1 cellular context compared by ENCODE assay signal in the genomic region with DNA sequence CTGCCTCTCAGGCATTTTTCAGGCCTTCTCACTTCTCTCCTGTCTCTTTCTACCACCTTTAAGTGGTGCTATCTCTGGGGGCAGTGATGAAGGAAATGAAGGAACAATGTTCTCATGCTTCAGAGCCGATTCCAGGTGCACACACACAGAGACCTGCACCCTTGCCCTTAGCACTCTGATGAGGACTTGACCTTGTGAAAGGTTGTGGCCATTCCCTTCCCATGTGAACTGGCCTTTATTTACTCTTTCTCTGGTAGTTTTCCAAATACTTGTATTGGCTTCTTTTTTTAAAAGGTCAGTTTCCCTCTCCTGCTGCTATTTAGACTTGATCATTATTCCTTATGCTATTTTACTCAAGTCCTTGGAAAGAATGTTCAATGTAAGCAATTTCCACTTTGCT.
A peak's percentile ranks its signal among the peaks of the same experiment; 100 is the strongest.
TF ChIP-seq lines count a peak whose summit lies in the region.

No MANE protein-coding gene starts in this region.

TF ChIP-seq in HepG2, 621 proteins besides CTCF, POLR2A, EP300 and RAD21 (continued from another document and continues in another):
- TF ChIP-seq ZNF468 (CRISPR knock-in tag; IDR thresholded peaks at IDR 0.05) (no peak), ZNF576 (CRISPR knock-in tag; IDR thresholded peaks at IDR 0.05) (no peak), NPAS2 (CRISPR knock-in tag; IDR thresholded peaks at IDR 0.05; ENCODE audit: borderline replicate concordance) (no peak), NR2F6 (IDR thresholded peaks at IDR 0.05) (no peak), NR2F6 (CRISPR knock-in tag; IDR thresholded peaks at IDR 0.05) (peak; percentile 57; the same call in 1 of the 2 replicates), ZNF644 (CRISPR knock-in tag; IDR thresholded peaks at IDR 0.05; ENCODE audit: low read depth) (peak; percentile 61; the same call in 1 of the 2 replicates), HDAC6 (IDR thresholded peaks at IDR 0.05; ENCODE audit: low read depth, low read length) (no peak), ELF3 (CRISPR knock-in tag; IDR thresholded peaks at IDR 0.05) (peak; percentile 47; the same call in 1 of the 2 replicates), THYN1 (CRISPR knock-in tag; IDR thresholded peaks at IDR 0.05; ENCODE audit: borderline replicate concordance, low read depth) (no peak), HOXA3 (CRISPR knock-in tag; IDR thresholded peaks at IDR 0.05) (0 out of 2 replicates have a peak, but pooled peaks have one; percentile 21), GTF3A (CRISPR knock-in tag; conservative IDR thresholded peaks at IDR 0.05) (no peak), ZNF792 (CRISPR knock-in tag; IDR thresholded peaks at IDR 0.05) (no peak), ZNF18 (CRISPR knock-in tag; IDR thresholded peaks at IDR 0.05; ENCODE audit: insufficient replicate concordance) (no peak), EHMT2 (IDR thresholded peaks at IDR 0.05; ENCODE audit: borderline replicate concordance, low read depth, low read length) (no peak), RORA (CRISPR knock-in tag; IDR thresholded peaks at IDR 0.05) (no peak), AHR (CRISPR knock-in tag; IDR thresholded peaks at IDR 0.05) (no peak), ZNF616 (CRISPR knock-in tag; IDR thresholded peaks at IDR 0.05; ENCODE audit: low read depth) (no peak), ZNF878 (CRISPR knock-in tag; IDR thresholded peaks at IDR 0.05) (no peak; the same call in 1 of the 2 replicates), DMTF1 (CRISPR knock-in tag; IDR thresholded peaks at IDR 0.05) (no peak), KDM5A (IDR thresholded peaks at IDR 0.05; ENCODE audit: borderline replicate concordance, low read length) (no peak), ELK4 (CRISPR knock-in tag; IDR thresholded peaks at IDR 0.05; ENCODE audit: borderline replicate concordance) (no peak), ELF1 (CRISPR knock-in tag; IDR thresholded peaks at IDR 0.05) (no peak), SALL2 (CRISPR knock-in tag; IDR thresholded peaks at IDR 0.05) (no peak), NFE2L2 (IDR thresholded peaks at IDR 0.05; ENCODE audit: low read length) (no peak), ZNF850 (CRISPR knock-in tag; conservative IDR thresholded peaks at IDR 0.05) (no peak), ZNF609 (CRISPR knock-in tag; IDR thresholded peaks at IDR 0.05; ENCODE audit: borderline replicate concordance) (0 out of 2 replicates have a peak, but pooled peaks have one; percentile 45), TSC22D2 (CRISPR knock-in tag; IDR thresholded peaks at IDR 0.05; ENCODE audit: borderline replicate concordance) (no peak), ZNF24 (IDR thresholded peaks at IDR 0.05) (no peak), JARID2 (CRISPR knock-in tag; IDR thresholded peaks at IDR 0.05; ENCODE audit: insufficient replicate concordance) (no peak), ZZZ3 (CRISPR knock-in tag; IDR thresholded peaks at IDR 0.05; ENCODE audit: borderline replicate concordance) (no peak), RXRB (CRISPR knock-in tag; IDR thresholded peaks at IDR 0.05; ENCODE audit: borderline replicate concordance) (peak; percentile 65), SPEN (CRISPR knock-in tag; IDR thresholded peaks at IDR 0.05; ENCODE audit: low read depth) (no peak), CC2D1A (CRISPR knock-in tag; IDR thresholded peaks at IDR 0.05) (no peak), SOX6 (IDR thresholded peaks at IDR 0.05) (no peak), SOX6 (CRISPR knock-in tag; IDR thresholded peaks at IDR 0.05) (peak; percentile 72), FOXK2 (IDR thresholded peaks at IDR 0.05) (no peak), KDM4B (CRISPR knock-in tag; IDR thresholded peaks at IDR 0.05) (no peak), ZFP36L1 (CRISPR knock-in tag; IDR thresholded peaks at IDR 0.05) (no peak), ZNF83 (CRISPR knock-in tag; IDR thresholded peaks at IDR 0.05; ENCODE audit: borderline replicate concordance) (no peak), ZNF460 (CRISPR knock-in tag; IDR thresholded peaks at IDR 0.05; ENCODE audit: borderline replicate concordance) (no peak), PLRG1 (conservative IDR thresholded peaks at IDR 0.05) (no peak), ZNF780A (CRISPR knock-in tag; IDR thresholded peaks at IDR 0.05) (no peak), POLR2AphosphoS2 (IDR thresholded peaks at IDR 0.05; ENCODE audit: low read depth, low read length) (no peak), KLF15 (CRISPR knock-in tag; IDR thresholded peaks at IDR 0.05; ENCODE audit: borderline replicate concordance) (no peak)
- TF ChIP-seq, protein P1, sequence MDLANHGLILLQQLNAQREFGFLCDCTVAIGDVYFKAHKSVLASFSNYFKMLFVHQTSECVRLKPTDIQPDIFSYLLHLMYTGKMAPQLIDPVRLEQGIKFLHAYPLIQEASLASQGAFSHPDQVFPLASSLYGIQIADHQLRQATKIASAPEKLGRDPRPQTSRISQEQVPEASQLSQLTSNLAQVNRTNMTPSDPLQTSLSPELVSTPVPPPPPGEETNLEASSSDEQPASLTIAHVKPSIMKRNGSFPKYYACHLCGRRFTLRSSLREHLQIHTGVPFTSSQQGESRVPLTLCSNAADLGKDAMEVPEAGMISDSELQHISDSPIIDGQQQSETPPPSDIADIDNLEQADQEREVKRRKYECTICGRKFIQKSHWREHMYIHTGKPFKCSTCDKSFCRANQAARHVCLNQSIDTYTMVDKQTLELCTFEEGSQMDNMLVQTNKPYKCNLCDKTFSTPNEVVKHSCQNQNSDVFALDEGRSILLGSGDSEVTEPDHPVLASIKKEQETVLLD (CRISPR knock-in tag; IDR thresholded peaks at IDR 0.05; ENCODE audit: low read depth) = no peak
- TF ChIP-seq, protein P2, sequence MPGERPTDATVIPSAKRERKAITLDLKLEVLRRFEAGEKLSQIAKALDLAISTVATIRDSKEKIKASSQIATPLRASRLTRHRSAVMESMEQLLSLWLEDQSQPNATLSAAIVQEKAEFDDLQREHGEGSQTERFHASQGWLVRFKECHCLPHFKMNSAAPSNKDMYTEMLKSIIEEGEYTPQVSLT (CRISPR knock-in tag; IDR thresholded peaks at IDR 0.05; ENCODE audit: borderline replicate concordance, low read depth) = no peak
- TF ChIP-seq, protein P3, sequence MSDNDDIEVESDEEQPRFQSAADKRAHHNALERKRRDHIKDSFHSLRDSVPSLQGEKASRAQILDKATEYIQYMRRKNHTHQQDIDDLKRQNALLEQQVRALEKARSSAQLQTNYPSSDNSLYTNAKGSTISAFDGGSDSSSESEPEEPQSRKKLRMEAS (IDR thresholded peaks at IDR 0.05) = peak; percentile 31; the same call in 1 of the 2 replicates
- TF ChIP-seq, protein P4, sequence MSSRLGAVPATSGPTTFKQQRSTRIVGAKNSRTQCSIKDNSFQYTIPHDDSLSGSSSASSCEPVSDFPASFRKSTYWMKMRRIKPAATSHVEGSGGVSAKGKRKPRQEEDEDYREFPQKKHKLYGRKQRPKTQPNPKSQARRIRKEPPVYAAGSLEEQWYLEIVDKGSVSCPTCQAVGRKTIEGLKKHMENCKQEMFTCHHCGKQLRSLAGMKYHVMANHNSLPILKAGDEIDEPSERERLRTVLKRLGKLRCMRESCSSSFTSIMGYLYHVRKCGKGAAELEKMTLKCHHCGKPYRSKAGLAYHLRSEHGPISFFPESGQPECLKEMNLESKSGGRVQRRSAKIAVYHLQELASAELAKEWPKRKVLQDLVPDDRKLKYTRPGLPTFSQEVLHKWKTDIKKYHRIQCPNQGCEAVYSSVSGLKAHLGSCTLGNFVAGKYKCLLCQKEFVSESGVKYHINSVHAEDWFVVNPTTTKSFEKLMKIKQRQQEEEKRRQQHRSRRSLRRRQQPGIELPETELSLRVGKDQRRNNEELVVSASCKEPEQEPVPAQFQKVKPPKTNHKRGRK (CRISPR knock-in tag; IDR thresholded peaks at IDR 0.05) = no peak
- TF ChIP-seq, protein P5, sequence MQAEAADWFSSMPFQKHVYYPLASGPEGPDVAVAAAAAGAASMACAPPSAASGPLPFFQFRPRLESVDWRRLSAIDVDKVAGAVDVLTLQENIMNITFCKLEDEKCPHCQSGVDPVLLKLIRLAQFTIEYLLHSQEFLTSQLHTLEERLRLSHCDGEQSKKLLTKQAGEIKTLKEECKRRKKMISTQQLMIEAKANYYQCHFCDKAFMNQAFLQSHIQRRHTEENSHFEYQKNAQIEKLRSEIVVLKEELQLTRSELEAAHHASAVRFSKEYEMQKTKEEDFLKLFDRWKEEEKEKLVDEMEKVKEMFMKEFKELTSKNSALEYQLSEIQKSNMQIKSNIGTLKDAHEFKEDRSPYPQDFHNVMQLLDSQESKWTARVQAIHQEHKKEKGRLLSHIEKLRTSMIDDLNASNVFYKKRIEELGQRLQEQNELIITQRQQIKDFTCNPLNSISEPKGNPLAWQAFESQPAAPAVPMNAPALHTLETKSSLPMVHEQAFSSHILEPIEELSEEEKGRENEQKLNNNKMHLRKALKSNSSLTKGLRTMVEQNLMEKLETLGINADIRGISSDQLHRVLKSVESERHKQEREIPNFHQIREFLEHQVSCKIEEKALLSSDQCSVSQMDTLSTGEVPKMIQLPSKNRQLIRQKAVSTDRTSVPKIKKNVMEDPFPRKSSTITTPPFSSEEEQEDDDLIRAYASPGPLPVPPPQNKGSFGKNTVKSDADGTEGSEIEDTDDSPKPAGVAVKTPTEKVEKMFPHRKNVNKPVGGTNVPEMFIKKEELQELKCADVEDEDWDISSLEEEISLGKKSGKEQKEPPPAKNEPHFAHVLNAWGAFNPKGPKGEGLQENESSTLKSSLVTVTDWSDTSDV (CRISPR knock-in tag; IDR thresholded peaks at IDR 0.05) = no peak
